Comparison of ENCODE assay signal across 1 cellular context in genomic region chr6:88662163-88662580, GRCh38.
A peak's percentile ranks its signal among the peaks of the same experiment; 100 is the strongest.
TF ChIP-seq lines count a peak whose summit lies in the region.

No MANE protein-coding gene starts in this region.

TF ChIP-seq in HepG2, 621 proteins besides CTCF, POLR2A, EP300 and RAD21 (continued from another document and continues in another):
- TF ChIP-seq PRDM10 (CRISPR knock-in tag; IDR thresholded peaks at IDR 0.05; ENCODE audit: low read depth) (no peak), TRIM22 (IDR thresholded peaks at IDR 0.05) (no peak), ARNT (IDR thresholded peaks at IDR 0.05) (no peak), HOMEZ (CRISPR knock-in tag; IDR thresholded peaks at IDR 0.05; ENCODE audit: low read depth) (peak; percentile 28; the same call in 1 of the 2 replicates), ZMYM4 (CRISPR knock-in tag; IDR thresholded peaks at IDR 0.05) (peak; percentile 82), SOX13 (IDR thresholded peaks at IDR 0.05) (no peak), SOX13 (CRISPR knock-in tag; conservative IDR thresholded peaks at IDR 0.05 in 1 of 2, IDR thresholded peaks at IDR 0.05 in 1 of 2) (peak in 1 of 2 experiments; percentile 50; a peak in 2 of 4 replicates), ZNF891 (CRISPR knock-in tag; IDR thresholded peaks at IDR 0.05) (peak; percentile 77; the same call in 1 of the 2 replicates), MTERF4 (CRISPR knock-in tag; IDR thresholded peaks at IDR 0.05) (no peak), RARG (CRISPR knock-in tag; IDR thresholded peaks at IDR 0.05; ENCODE audit: low read depth) (no peak), ZNF562 (CRISPR knock-in tag; IDR thresholded peaks at IDR 0.05; ENCODE audit: borderline replicate concordance) (no peak), IKZF1 (IDR thresholded peaks at IDR 0.05) (no peak), RNF219 (CRISPR knock-in tag; IDR thresholded peaks at IDR 0.05) (no peak), ZNF33A (CRISPR knock-in tag; IDR thresholded peaks at IDR 0.05; ENCODE audit: borderline replicate concordance) (no peak), GATAD2A (CRISPR knock-in tag; IDR thresholded peaks at IDR 0.05) (peak; percentile 31; the same call in 1 of the 2 replicates), ZGPAT (CRISPR knock-in tag; IDR thresholded peaks at IDR 0.05) (no peak), ZNF234 (CRISPR knock-in tag; conservative IDR thresholded peaks at IDR 0.05) (no peak), HMGXB4 (CRISPR knock-in tag; IDR thresholded peaks at IDR 0.05; ENCODE audit: borderline replicate concordance in 1 of 2, low read depth in 1 of 2) (no peak), ZBTB2 (CRISPR knock-in tag; IDR thresholded peaks at IDR 0.05; ENCODE audit: low read depth) (no peak), ZNF138 (CRISPR knock-in tag; IDR thresholded peaks at IDR 0.05; ENCODE audit: low read depth) (no peak), UBTF (CRISPR knock-in tag; IDR thresholded peaks at IDR 0.05) (no peak), SETDB1 (CRISPR knock-in tag; IDR thresholded peaks at IDR 0.05; ENCODE audit: borderline replicate concordance) (peak; percentile 75; the same call in 1 of the 2 replicates), HNF1A (IDR thresholded peaks at IDR 0.05; ENCODE audit: low read depth) (peak; percentile 75), HNF1A (CRISPR knock-in tag; IDR thresholded peaks at IDR 0.05; ENCODE audit: borderline replicate concordance) (peak; percentile 30; the same call in 1 of the 2 replicates), RBFOX2 (IDR thresholded peaks at IDR 0.05; ENCODE audit: low read depth, low read length) (no peak), CBX5 (CRISPR knock-in tag; IDR thresholded peaks at IDR 0.05; ENCODE audit: borderline replicate concordance) (no peak)
